In the genomic region with DNA sequence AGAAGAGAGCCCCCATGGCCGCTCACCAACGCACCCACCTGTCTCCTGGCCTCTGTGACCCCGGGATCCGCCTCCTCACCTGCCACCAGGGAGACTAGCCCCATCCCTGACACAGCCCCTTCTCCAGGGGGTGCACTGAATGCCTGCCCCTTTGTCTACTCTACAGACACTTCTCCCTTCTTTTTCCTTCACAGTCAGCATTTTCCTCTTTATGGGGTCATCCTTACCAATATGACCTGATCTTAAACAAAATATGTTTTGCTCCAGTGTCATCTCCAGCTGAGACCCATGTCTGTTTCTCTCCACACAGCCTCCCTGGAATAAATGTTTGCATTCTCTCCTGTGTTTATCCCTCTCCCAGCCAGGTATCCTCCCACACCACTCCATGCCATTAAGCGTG, we compare ENCODE assay signal across 1 cellular context.
TF ChIP-seq lines count a peak whose summit lies in the region.

No MANE protein-coding gene starts in this region.

TF ChIP-seq in IMR-90, 13 proteins besides CTCF, POLR2A, EP300 and RAD21:
- TF ChIP-seq RCOR1 (IDR thresholded peaks at IDR 0.05; ENCODE audit: insufficient replicate concordance, low read length) (no peak), RFX5 (IDR thresholded peaks at IDR 0.05; ENCODE audit: low read depth, low read length) (no peak), MAFK (IDR thresholded peaks at IDR 0.05; ENCODE audit: low read depth, low read length) (peak; percentile 24; the same call in 1 of the 2 replicates)
